In genomic region chr11:118289411-118289810, GRCh38 we compare ENCODE assay signal across 35 cellular contexts. TPM values are rescaled to one million over a fixed set of nuclear protein-coding genes. Genes with fewer than 3 reads are reported as not detected.
"Had no signal": no experiment of that assay in that cellular context is flagged by ENCODE, and none has a peak within 500 bp of the region (broad histone marks: within the 10 kb centered on the region; RNA-seq: fewer than 3 reads in every experiment).

No MANE protein-coding gene starts in this region.

- DNase-seq: activated CD4-positive, alpha-beta memory T cell treated with anti-CD3 and anti-CD28 coated beads, Interleukin-2, amount 10 ng/mL, durations not matched to agents 7 days and 5 days; activated CD4-positive, alpha-beta T cell treated with anti-CD3 and anti-CD28 coated beads for 1 hour; activated CD4-positive, alpha-beta T cell treated with anti-CD3 and anti-CD28 coated beads for 48 hours; activated CD4-positive, CD25-positive, alpha-beta regulatory T cell; activated CD8-positive, alpha-beta memory T cell treated with anti-CD3 and anti-CD28 coated beads, Interleukin-2, amount 10 ng/mL, durations not matched to agents 7 days and 5 days; activated CD8-positive, alpha-beta memory T cell treated with anti-CD3 and anti-CD28 coated beads, Interleukin-2, amount 50 U/mL, for 48 hours; activated effector memory CD4-positive, alpha-beta T cell treated with Interleukin-2 at 50 U/mL for 16 hours; activated naive CD4-positive, alpha-beta T cell treated with anti-CD3 and anti-CD28 coated beads, Interleukin-2, amount 10 ng/mL, durations not matched to agents 7 days and 5 days; activated naive CD8-positive, alpha-beta T cell treated with anti-CD3 and anti-CD28 coated beads, Interleukin-2, amount 50 U/mL, for 24 hours; activated T-cell treated with anti-CD3 and anti-CD28 coated beads, Interleukin-2, amount 50 U/mL, for 48 hours; amniotic stem cell; aorta; brain microvascular endothelial cell; central memory CD4-positive, alpha-beta T cell; Kasumi-1; KG1; MM.1S; MV-4-11; NCI-H1092; NCI-H1436 treated with DMSO at 0.1 percent for 48 hours; NCI-H1694 treated with DMSO at 0.1 percent for 48 hours; NCI-H2029; NCI-H345; NCI-H524 treated with DMSO at 0.1 percent for 48 hours; NK-92 treated with Interleukin-12 subunit alpha and Interleukin-12 subunit beta, amount 100 ng/mL, for 24 hours; PC-9; SIG-M5; SW 1271; T-helper 1 cell; T1000; WERI-Rb-1 had no signal

- ATAC-seq: activated CD8-positive, alpha-beta memory T cell treated with anti-CD3 and anti-CD28 coated beads, Interleukin-2, amount 10 ng/mL, durations not matched to agents 7 days and 5 days; activated naive CD8-positive, alpha-beta T cell treated with anti-CD3 and anti-CD28 coated beads, Interleukin-2, amount 50 U/mL, for 24 hours; Right ventricle myocardium inferior had no signal

- H3K36me3 ChIP-seq: brain microvascular endothelial cell, WERI-Rb-1 had no signal

- H3K4me3 ChIP-seq: PC-9 had no signal

- H3K27ac ChIP-seq: brain microvascular endothelial cell, PC-9, RWPE1, WERI-Rb-1 had no signal

RNA-seq across cellular contexts. Expression of gene CD3E, which starts 15.1 kb away (rescaled TPM):
- total RNA-seq: NCI-H460, PC-9, SK-MEL-5 had no signal

RNA-seq across cellular contexts. Expression of gene MPZL3, which starts 37.2 kb away (rescaled TPM):
- total RNA-seq: SK-MEL-5 had no signal

RNA-seq across cellular contexts. Expression of gene CD3D, which starts 53.1 kb away (rescaled TPM):
- total RNA-seq: NCI-H460, PC-9, Right ventricle myocardium inferior, SK-MEL-5 had no signal

RNA-seq across cellular contexts. Expression of gene CD3G, which starts 54.7 kb away (rescaled TPM):
- total RNA-seq: NCI-H460, PC-9, SK-MEL-5 had no signal
